25 cellular contexts compared by ENCODE assay signal in genomic region chr14:79379266-79379665, GRCh38.
"Had no signal": no experiment of that assay in that cellular context is flagged by ENCODE, and none has a peak within 500 bp of the region (broad histone marks: within the 10 kb centered on the region; RNA-seq: fewer than 3 reads in every experiment).

No MANE protein-coding gene starts in this region.

- ATAC-seq: activated T-cell treated with anti-CD3 and anti-CD28 coated beads, Interleukin-2, amount 50 U/mL, for 4 hours; activated T-helper 17 cell treated with anti-CD3 and anti-CD28 coated beads, Interleukin-2, amount 50 U/mL, for 72 hours; Panc1; Right ventricle myocardium inferior; T-cell had no signal

- H3K27ac Mint-ChIP-seq: activated CD4-positive, alpha-beta memory T cell treated with anti-CD3 and anti-CD28 coated beads for 36 hours; activated CD4-positive, alpha-beta T cell treated with anti-CD3 and anti-CD28 coated beads, Interleukin-2, amount 10 ng/mL, durations not matched to agents 7 days and 5 days; activated naive CD4-positive, alpha-beta T cell treated with anti-CD3 and anti-CD28 coated beads for 36 hours; activated naive CD8-positive, alpha-beta T cell; activated T-helper 17 cell treated with anti-CD3 and anti-CD28 coated beads, Interleukin-2, amount 50 U/mL, for 72 hours; T-cell had no signal

- H3K27me3 Mint-ChIP-seq: activated CD4-positive, alpha-beta memory T cell treated with anti-CD3 and anti-CD28 coated beads for 36 hours; activated CD4-positive, alpha-beta T cell treated with anti-CD3 and anti-CD28 coated beads, Interleukin-2, amount 10 ng/mL, durations not matched to agents 7 days and 5 days; activated naive CD8-positive, alpha-beta T cell; activated T-helper 17 cell treated with anti-CD3 and anti-CD28 coated beads, Interleukin-2, amount 50 U/mL, for 72 hours; T-cell had no signal

- H3K36me3 ChIP-seq: brain microvascular endothelial cell, cardiac muscle cell had no signal

- H3K4me3 ChIP-seq: cardiac muscle cell, SK-N-MC had no signal

- H3K4me3 Mint-ChIP-seq: activated CD4-positive, alpha-beta memory T cell treated with anti-CD3 and anti-CD28 coated beads for 36 hours; activated CD4-positive, alpha-beta T cell treated with anti-CD3 and anti-CD28 coated beads, Interleukin-2, amount 10 ng/mL, durations not matched to agents 7 days and 5 days; activated naive CD4-positive, alpha-beta T cell treated with anti-CD3 and anti-CD28 coated beads for 36 hours; activated naive CD8-positive, alpha-beta T cell; activated T-cell treated with anti-CD3 and anti-CD28 coated beads, Interleukin-2, amount 50 U/mL, for 4 hours; activated T-helper 17 cell treated with anti-CD3 and anti-CD28 coated beads, Interleukin-2, amount 50 U/mL, for 72 hours; T-cell had no signal

- DNase-seq: activated CD4-positive, alpha-beta memory T cell treated with anti-CD3 and anti-CD28 coated beads for 36 hours; activated CD4-positive, alpha-beta T cell treated with anti-CD3 and anti-CD28 coated beads, Interleukin-2, amount 10 ng/mL, durations not matched to agents 7 days and 5 days; activated CD4-positive, CD25-positive, alpha-beta regulatory T cell; activated CD8-positive, alpha-beta memory T cell treated with anti-CD3 and anti-CD28 coated beads for 24 hours; activated gamma-delta T cell; activated naive CD4-positive, alpha-beta T cell treated with anti-CD3 and anti-CD28 coated beads for 36 hours; activated T-cell treated with anti-CD3 and anti-CD28 coated beads, Interleukin-2, amount 50 U/mL, for 4 hours; brain microvascular endothelial cell; Kasumi-1; NCI-H1105 treated with DMSO at 0.1 percent for 48 hours; NCI-H1436 treated with DMSO at 0.1 percent for 48 hours; NCI-H187; NCI-H2081 treated with DMSO at 0.1 percent for 48 hours; NCI-H446; NCI-H748 treated with DMSO at 0.1 percent for 48 hours; RPMI8226; T-cell; T-helper 2 cell; T1000 had no signal

- H3K36me3 Mint-ChIP-seq: activated CD4-positive, alpha-beta memory T cell treated with anti-CD3 and anti-CD28 coated beads for 36 hours; activated naive CD8-positive, alpha-beta T cell; T-cell had no signal

- H3K27ac ChIP-seq: brain microvascular endothelial cell, cardiac muscle cell, SK-N-MC had no signal

- H3K4me1 Mint-ChIP-seq: activated CD4-positive, alpha-beta T cell treated with anti-CD3 and anti-CD28 coated beads, Interleukin-2, amount 10 ng/mL, durations not matched to agents 7 days and 5 days; activated T-helper 17 cell treated with anti-CD3 and anti-CD28 coated beads, Interleukin-2, amount 50 U/mL, for 72 hours; T-cell had no signal

- H3K27me3 ChIP-seq: brain microvascular endothelial cell, cardiac muscle cell had no signal
